ENCODE assay signal across 1 cellular context in genomic region chr16:89197033-89197632, GRCh38.
TF ChIP-seq lines count a peak whose summit lies in the region.

No MANE protein-coding gene starts in this region.

TF ChIP-seq in SK-N-SH treated with all-trans-retinoic acid at 6 μM for 48 hours, 23 proteins besides CTCF, POLR2A, EP300 and RAD21 (continued from another document):
- TF ChIP-seq CSRNP3 (CRISPR knock-in tag; IDR thresholded peaks at IDR 0.05) (no peak), TSHZ2 (CRISPR knock-in tag; IDR thresholded peaks at IDR 0.05) (no peak), ZNF565 (CRISPR knock-in tag; conservative IDR thresholded peaks at IDR 0.05; ENCODE audit: low read depth) (no peak)
TF ChIP-seq in SK-N-SH treated with all-trans-retinoic acid at 6 μM for 48 hours: peak in this region for 0.
